ENCODE assay signal across 30 cellular contexts in genomic region chr21:29546071-29546470, GRCh38.
"Had no signal": no experiment of that assay in that cellular context is flagged by ENCODE, and none has a peak within 500 bp of the region (broad histone marks: within the 10 kb centered on the region; RNA-seq: fewer than 3 reads in every experiment).

No MANE protein-coding gene starts in this region.

- DNase-seq: activated CD4-positive, alpha-beta T cell treated with anti-CD3 and anti-CD28 coated beads for 48 hours; activated CD4-positive, alpha-beta T cell treated with anti-CD3 and anti-CD28 coated beads, Interleukin-2, amount 50 U/mL, for 4 hours; activated CD4-positive, CD25-positive, alpha-beta regulatory T cell treated with anti-CD3 and anti-CD28 coated beads, Interleukin-2, amount 50 U/mL, for 72 hours; activated CD8-positive, alpha-beta T cell treated with anti-CD3 and anti-CD28 coated beads, Interleukin-2, amount 10 ng/mL, durations not matched to agents 7 days and 5 days; activated effector memory CD4-positive, alpha-beta T cell treated with anti-CD3 and anti-CD28 coated beads, Interleukin-2, amount 50 U/mL, for 16 hours; activated naive CD4-positive, alpha-beta T cell treated with Interleukin-2 at 50 U/mL for 16 hours; activated naive CD8-positive, alpha-beta T cell treated with anti-CD3 and anti-CD28 coated beads, Interleukin-2, amount 50 U/mL, for 24 hours; activated T-cell treated with anti-CD3 and anti-CD28 coated beads, Interleukin-2, amount 50 U/mL, for 4 hours; amniotic stem cell; MG63; MV-4-11; NCI-H1092 treated with DMSO at 0.1 percent for 48 hours; NCI-H1417 treated with DMSO at 0.1 percent for 48 hours; NCI-H1694 treated with DMSO at 0.1 percent for 48 hours; NCI-H2029 treated with DMSO at 0.1 percent for 48 hours; NCI-H345; NCI-H510A; NCI-H526 treated with DMSO at 0.1 percent for 48 hours; NCI-H82; SHP77; SW 1271 had no signal

- H3K4me3 Mint-ChIP-seq: activated CD8-positive, alpha-beta T cell treated with anti-CD3 and anti-CD28 coated beads, Interleukin-2, amount 10 ng/mL, durations not matched to agents 7 days and 5 days; activated naive CD8-positive, alpha-beta T cell treated with anti-CD3 and anti-CD28 coated beads, Interleukin-2, amount 50 U/mL, for 24 hours; activated T-cell treated with anti-CD3 and anti-CD28 coated beads, Interleukin-2, amount 50 U/mL, for 4 hours; brain; T-helper 2 cell treated with Interferon-gamma antibody and Interleukin-4, amounts not matched to agents 5 μg/mL and 100 μg/mL, for 36 hours; WTC11 had no signal

- H3K27me3 Mint-ChIP-seq: activated naive CD8-positive, alpha-beta T cell treated with anti-CD3 and anti-CD28 coated beads, Interleukin-2, amount 50 U/mL, for 24 hours; brain had no signal

- H3K4me1 Mint-ChIP-seq: activated naive CD8-positive, alpha-beta T cell treated with anti-CD3 and anti-CD28 coated beads, Interleukin-2, amount 50 U/mL, for 24 hours; brain had no signal

- H3K4me3 ChIP-seq: ascending aorta, cardiac muscle cell, MG63, SJSA1 had no signal

- H3K9me3 Mint-ChIP-seq: activated naive CD4-positive, alpha-beta T cell treated with anti-CD3 and anti-CD28 coated beads, Interleukin-2, amount 50 U/mL, for 72 hours; activated naive CD8-positive, alpha-beta T cell treated with anti-CD3 and anti-CD28 coated beads, Interleukin-2, amount 50 U/mL, for 24 hours; activated T-cell treated with anti-CD3 and anti-CD28 coated beads, Interleukin-2, amount 50 U/mL, for 4 hours; brain; T-helper 2 cell treated with Interferon-gamma antibody and Interleukin-4, amounts not matched to agents 5 μg/mL and 100 μg/mL, for 36 hours; WTC11 had no signal

- ATAC-seq: activated CD8-positive, alpha-beta T cell treated with anti-CD3 and anti-CD28 coated beads, Interleukin-2, amount 10 ng/mL, durations not matched to agents 7 days and 5 days; activated naive CD4-positive, alpha-beta T cell treated with anti-CD3 and anti-CD28 coated beads, Interleukin-2, amount 50 U/mL, for 72 hours; activated naive CD8-positive, alpha-beta T cell treated with anti-CD3 and anti-CD28 coated beads, Interleukin-2, amount 50 U/mL, for 24 hours; activated T-cell treated with anti-CD3 and anti-CD28 coated beads, Interleukin-2, amount 50 U/mL, for 4 hours; SK-N-SH treated with all-trans-retinoic acid at 6 μM for 48 hours; WTC11 had no signal

- H3K4me1 ChIP-seq: ascending aorta, SJSA1 had no signal

- H3K27me3 ChIP-seq: ascending aorta, cardiac muscle cell, MG63, SJSA1 had no signal

- H3K27ac Mint-ChIP-seq: activated CD8-positive, alpha-beta T cell treated with anti-CD3 and anti-CD28 coated beads, Interleukin-2, amount 10 ng/mL, durations not matched to agents 7 days and 5 days; activated naive CD4-positive, alpha-beta T cell treated with anti-CD3 and anti-CD28 coated beads, Interleukin-2, amount 50 U/mL, for 72 hours; activated naive CD8-positive, alpha-beta T cell treated with anti-CD3 and anti-CD28 coated beads, Interleukin-2, amount 50 U/mL, for 24 hours; brain; T-helper 2 cell treated with Interferon-gamma antibody and Interleukin-4, amounts not matched to agents 5 μg/mL and 100 μg/mL, for 36 hours; WTC11 had no signal

- H3K9me3 ChIP-seq: ascending aorta, MG63, SJSA1 had no signal

- H3K36me3 Mint-ChIP-seq: brain, WTC11 had no signal

- H3K36me3 ChIP-seq: ascending aorta, cardiac muscle cell, MG63, SJSA1 had no signal

- H3K27ac ChIP-seq: ascending aorta, cardiac muscle cell, SJSA1 had no signal

- FAIRE-seq: RCC 7860 had no signal
